In genomic region chr4:138226351-138226750, GRCh38 we compare ENCODE assay signal across 1 cellular context.
TF ChIP-seq lines count a peak whose summit lies in the region.

No MANE protein-coding gene starts in this region.

TF ChIP-seq in GM23338, 12 proteins besides CTCF, POLR2A, EP300 and RAD21 (continued from another document):
- TF ChIP-seq ZNF462 (CRISPR knock-in tag; IDR thresholded peaks at IDR 0.05): no peak
- TF ChIP-seq REST (IDR thresholded peaks at IDR 0.05; ENCODE audit: unreplicated experiment): no peak
- TF ChIP-seq CREB1 (CRISPR knock-in tag; IDR thresholded peaks at IDR 0.05; ENCODE audit: low read depth): no peak
- no peak for TF ChIP-seq ETS1 (IDR thresholded peaks at IDR 0.05)
- TF ChIP-seq EZH2phosphoT487 (IDR thresholded peaks at IDR 0.05; ENCODE audit: unreplicated experiment): no peak
- no peak for TF ChIP-seq STAT1 (IDR thresholded peaks at IDR 0.05; ENCODE audit: unreplicated experiment)
- TF ChIP-seq POLR2AphosphoS5 (IDR thresholded peaks at IDR 0.05; ENCODE audit: low read depth): no peak
- TF ChIP-seq ZNF114 (CRISPR knock-in tag; IDR thresholded peaks at IDR 0.05): no peak
